ENCODE assay signal across 1 cellular context in the genomic region with DNA sequence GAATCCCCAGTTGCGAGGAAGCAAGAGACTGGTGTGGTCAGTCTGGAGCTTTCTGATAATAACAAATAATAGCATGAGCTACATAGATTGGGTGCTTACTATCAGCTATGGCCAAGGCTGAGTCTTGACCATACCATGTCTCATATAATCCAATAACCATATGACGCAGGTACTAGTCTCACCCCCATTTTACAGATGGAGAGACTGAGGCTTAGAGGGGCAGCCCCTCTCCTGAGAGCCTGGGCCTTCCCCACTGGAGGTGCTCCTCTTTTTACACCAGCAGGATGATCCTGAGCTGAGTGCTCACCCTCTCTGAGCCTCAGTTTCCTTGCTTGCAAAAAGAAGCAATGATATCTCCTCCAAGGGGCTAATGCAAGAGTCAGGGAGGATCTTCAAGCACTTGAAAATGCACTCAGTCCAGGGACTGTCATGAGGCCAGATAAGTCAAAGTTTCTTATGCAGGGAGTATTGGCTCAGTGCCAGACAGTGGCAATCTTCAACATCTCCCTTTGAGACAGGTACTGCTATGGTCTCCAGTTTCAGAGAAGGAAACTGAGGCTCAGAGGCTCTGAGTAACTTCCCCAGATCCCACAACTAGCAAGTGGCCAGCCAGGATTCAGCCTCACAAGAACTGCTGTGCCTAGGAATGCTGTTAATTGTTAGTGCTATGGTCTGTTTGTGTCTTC.
TF ChIP-seq lines count a peak whose summit lies in the region.

No MANE protein-coding gene starts in this region.

TF ChIP-seq in K562, 482 proteins besides CTCF, POLR2A, EP300 and RAD21 (continued from another document):
- TF ChIP-seq, protein P1, sequence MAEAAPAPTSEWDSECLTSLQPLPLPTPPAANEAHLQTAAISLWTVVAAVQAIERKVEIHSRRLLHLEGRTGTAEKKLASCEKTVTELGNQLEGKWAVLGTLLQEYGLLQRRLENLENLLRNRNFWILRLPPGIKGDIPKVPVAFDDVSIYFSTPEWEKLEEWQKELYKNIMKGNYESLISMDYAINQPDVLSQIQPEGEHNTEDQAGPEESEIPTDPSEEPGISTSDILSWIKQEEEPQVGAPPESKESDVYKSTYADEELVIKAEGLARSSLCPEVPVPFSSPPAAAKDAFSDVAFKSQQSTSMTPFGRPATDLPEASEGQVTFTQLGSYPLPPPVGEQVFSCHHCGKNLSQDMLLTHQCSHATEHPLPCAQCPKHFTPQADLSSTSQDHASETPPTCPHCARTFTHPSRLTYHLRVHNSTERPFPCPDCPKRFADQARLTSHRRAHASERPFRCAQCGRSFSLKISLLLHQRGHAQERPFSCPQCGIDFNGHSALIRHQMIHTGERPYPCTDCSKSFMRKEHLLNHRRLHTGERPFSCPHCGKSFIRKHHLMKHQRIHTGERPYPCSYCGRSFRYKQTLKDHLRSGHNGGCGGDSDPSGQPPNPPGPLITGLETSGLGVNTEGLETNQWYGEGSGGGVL (CRISPR knock-in tag; IDR thresholded peaks at IDR 0.05): no peak
- TF ChIP-seq CBFA2T3 (IDR thresholded peaks at IDR 0.05) (peak; percentile 47; the same call in 1 of the 2 replicates), PML (IDR thresholded peaks at IDR 0.05; ENCODE audit: low read length) (no peak), SIRT6 (IDR thresholded peaks at IDR 0.05; ENCODE audit: low read depth, low read length) (no peak), RBM25 (IDR thresholded peaks at IDR 0.05; ENCODE audit: low read depth, low read length, severe bottlenecking) (peak; percentile 59), NFIX (CRISPR knock-in tag; IDR thresholded peaks at IDR 0.05; ENCODE audit: low read depth) (peak; percentile 82), TEAD4 (IDR thresholded peaks at IDR 0.05; ENCODE audit: low read length) (0 out of 2 replicates have a peak, but pooled peaks have one; percentile 38), TEAD4 (CRISPR knock-in tag; IDR thresholded peaks at IDR 0.05; ENCODE audit: borderline replicate concordance) (no peak), ZBTB17 (CRISPR knock-in tag; IDR thresholded peaks at IDR 0.05) (no peak), KDM1A (IDR thresholded peaks at IDR 0.05) (peak in 1 of 2 experiments; percentile 50; a peak in 1 of 4 replicates), CBX1 (IDR thresholded peaks at IDR 0.05; ENCODE audit: low read depth) (0 out of 2 replicates have a peak, but pooled peaks have one; percentile 25), BCOR (IDR thresholded peaks at IDR 0.05) (peak; percentile 73), GATAD2A (IDR thresholded peaks at IDR 0.05) (no peak)
- TF ChIP-seq, protein P2, sequence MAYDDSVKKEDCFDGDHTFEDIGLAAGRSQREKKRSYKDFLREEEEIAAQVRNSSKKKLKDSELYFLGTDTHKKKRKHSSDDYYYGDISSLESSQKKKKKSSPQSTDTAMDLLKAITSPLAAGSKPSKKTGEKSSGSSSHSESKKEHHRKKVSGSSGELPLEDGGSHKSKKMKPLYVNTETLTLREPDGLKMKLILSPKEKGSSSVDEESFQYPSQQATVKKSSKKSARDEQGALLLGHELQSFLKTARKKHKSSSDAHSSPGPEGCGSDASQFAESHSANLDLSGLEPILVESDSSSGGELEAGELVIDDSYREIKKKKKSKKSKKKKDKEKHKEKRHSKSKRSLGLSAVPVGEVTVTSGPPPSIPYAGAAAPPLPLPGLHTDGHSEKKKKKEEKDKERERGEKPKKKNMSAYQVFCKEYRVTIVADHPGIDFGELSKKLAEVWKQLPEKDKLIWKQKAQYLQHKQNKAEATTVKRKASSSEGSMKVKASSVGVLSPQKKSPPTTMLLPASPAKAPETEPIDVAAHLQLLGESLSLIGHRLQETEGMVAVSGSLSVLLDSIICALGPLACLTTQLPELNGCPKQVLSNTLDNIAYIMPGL (CRISPR knock-in tag; IDR thresholded peaks at IDR 0.05): no peak
- TF ChIP-seq, protein P3, sequence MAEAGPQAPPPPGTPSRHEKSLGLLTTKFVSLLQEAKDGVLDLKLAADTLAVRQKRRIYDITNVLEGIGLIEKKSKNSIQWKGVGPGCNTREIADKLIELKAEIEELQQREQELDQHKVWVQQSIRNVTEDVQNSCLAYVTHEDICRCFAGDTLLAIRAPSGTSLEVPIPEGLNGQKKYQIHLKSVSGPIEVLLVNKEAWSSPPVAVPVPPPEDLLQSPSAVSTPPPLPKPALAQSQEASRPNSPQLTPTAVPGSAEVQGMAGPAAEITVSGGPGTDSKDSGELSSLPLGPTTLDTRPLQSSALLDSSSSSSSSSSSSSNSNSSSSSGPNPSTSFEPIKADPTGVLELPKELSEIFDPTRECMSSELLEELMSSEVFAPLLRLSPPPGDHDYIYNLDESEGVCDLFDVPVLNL (CRISPR knock-in tag; IDR thresholded peaks at IDR 0.05; ENCODE audit: low read depth): no peak
- TF ChIP-seq, protein P4, sequence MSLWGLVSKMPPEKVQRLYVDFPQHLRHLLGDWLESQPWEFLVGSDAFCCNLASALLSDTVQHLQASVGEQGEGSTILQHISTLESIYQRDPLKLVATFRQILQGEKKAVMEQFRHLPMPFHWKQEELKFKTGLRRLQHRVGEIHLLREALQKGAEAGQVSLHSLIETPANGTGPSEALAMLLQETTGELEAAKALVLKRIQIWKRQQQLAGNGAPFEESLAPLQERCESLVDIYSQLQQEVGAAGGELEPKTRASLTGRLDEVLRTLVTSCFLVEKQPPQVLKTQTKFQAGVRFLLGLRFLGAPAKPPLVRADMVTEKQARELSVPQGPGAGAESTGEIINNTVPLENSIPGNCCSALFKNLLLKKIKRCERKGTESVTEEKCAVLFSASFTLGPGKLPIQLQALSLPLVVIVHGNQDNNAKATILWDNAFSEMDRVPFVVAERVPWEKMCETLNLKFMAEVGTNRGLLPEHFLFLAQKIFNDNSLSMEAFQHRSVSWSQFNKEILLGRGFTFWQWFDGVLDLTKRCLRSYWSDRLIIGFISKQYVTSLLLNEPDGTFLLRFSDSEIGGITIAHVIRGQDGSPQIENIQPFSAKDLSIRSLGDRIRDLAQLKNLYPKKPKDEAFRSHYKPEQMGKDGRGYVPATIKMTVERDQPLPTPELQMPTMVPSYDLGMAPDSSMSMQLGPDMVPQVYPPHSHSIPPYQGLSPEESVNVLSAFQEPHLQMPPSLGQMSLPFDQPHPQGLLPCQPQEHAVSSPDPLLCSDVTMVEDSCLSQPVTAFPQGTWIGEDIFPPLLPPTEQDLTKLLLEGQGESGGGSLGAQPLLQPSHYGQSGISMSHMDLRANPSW (CRISPR knock-in tag; IDR thresholded peaks at IDR 0.05): no peak
- TF ChIP-seq, protein P5, sequence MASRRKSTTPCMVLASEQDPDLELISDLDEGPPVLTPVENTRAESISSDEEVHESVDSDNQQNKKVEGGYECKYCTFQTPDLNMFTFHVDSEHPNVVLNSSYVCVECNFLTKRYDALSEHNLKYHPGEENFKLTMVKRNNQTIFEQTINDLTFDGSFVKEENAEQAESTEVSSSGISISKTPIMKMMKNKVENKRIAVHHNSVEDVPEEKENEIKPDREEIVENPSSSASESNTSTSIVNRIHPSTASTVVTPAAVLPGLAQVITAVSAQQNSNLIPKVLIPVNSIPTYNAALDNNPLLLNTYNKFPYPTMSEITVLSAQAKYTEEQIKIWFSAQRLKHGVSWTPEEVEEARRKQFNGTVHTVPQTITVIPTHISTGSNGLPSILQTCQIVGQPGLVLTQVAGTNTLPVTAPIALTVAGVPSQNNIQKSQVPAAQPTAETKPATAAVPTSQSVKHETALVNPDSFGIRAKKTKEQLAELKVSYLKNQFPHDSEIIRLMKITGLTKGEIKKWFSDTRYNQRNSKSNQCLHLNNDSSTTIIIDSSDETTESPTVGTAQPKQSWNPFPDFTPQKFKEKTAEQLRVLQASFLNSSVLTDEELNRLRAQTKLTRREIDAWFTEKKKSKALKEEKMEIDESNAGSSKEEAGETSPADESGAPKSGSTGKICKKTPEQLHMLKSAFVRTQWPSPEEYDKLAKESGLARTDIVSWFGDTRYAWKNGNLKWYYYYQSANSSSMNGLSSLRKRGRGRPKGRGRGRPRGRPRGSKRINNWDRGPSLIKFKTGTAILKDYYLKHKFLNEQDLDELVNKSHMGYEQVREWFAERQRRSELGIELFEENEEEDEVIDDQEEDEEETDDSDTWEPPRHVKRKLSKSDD (conservative IDR thresholded peaks at IDR 0.05; ENCODE audit: low read length): no peak
- TF ChIP-seq, protein P6, sequence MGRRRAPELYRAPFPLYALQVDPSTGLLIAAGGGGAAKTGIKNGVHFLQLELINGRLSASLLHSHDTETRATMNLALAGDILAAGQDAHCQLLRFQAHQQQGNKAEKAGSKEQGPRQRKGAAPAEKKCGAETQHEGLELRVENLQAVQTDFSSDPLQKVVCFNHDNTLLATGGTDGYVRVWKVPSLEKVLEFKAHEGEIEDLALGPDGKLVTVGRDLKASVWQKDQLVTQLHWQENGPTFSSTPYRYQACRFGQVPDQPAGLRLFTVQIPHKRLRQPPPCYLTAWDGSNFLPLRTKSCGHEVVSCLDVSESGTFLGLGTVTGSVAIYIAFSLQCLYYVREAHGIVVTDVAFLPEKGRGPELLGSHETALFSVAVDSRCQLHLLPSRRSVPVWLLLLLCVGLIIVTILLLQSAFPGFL (CRISPR knock-in tag; IDR thresholded peaks at IDR 0.05): no peak
